Comparison of ENCODE assay signal across 8 cellular contexts in the genomic region with DNA sequence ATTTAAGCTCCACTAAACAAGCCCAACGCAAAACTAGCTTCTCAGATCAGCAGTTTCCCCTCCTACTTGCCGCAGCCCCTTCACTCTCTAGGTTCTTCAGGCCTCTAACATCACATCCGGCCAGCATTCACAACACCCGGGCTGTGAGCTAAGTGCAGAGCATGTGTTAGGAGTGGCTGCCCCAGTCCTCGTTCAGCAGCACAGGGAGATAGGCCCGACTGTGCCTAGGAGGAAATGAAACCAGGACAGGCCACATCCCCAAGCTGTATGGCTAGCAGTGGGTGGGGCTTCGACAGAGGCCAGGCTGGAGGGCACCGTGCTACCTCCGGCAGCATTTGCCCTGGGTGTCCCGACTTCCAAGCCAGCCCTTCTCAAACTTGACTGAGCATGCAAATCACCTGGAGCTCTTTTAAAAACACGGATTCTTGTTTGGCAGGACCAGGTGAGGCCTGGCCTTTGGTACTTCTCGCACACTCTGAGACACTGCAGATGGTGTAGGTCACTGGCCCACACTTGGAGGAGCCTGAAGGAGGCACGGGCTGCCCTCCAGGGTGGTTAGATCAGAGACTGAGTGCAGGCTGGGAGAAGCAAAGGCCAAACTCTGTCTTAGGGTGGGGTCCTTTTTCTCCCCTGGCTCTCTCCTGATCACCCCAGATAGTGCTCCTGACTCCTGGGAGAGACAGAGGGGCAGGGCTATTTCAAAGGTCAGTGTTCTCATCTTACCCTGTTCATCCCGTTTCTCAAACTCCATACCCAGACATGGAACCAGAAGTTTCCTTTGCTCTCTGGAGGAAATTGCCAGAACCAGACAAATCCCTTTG.
DNase-seq lines count a peak whose midpoint lies in the region; ATAC-seq lines count a peak whose summit lies in the region.

No MANE protein-coding gene starts in this region.

- H2BK120ac ChIP-seq in mesendoderm (ENCODE audit: low read depth, low read length), result no peak overlapping the region

- H2BK15ac ChIP-seq in mesendoderm (replicated peaks; ENCODE audit: low read depth), result no peak overlapping the region

- H2BK5ac ChIP-seq in mesendoderm (ENCODE audit: low read length), result no peak overlapping the region

- H3K4ac ChIP-seq in mesendoderm (ENCODE audit: low read depth, low read length), result no peak overlapping the region

- DNase-seq in RPMI7951 (ENCODE audit: low read depth) (peak; percentile 3), mesendoderm (peak; percentile 81), HuH-7.5 (ENCODE audit: low spot score) (no peak), NCI-H1048 (lab: John Stamatoyannopoulos, UW) (no peak), NCI-H82 treated with DMSO at 0.1 percent for 48 hours (lab: John Stamatoyannopoulos, UW; ENCODE audit: unreplicated experiment) (no peak)
- no peak for DNase-seq in activated CD4-positive, CD25-positive, alpha-beta regulatory T cell (lab: John Stamatoyannopoulos, UW)

- no peaks in the 10 kb centered on the region for H3K79me1 ChIP-seq in mesendoderm (ENCODE audit: low read length)

- H3K23ac ChIP-seq in mesendoderm (ENCODE audit: low read length), result no peak overlapping the region

- H3K4me3 ChIP-seq in mesendoderm (ENCODE audit: low read length), result no peak overlapping the region

- no peaks in the 10 kb centered on the region for H3K79me2 ChIP-seq in mesendoderm (ENCODE audit: control insufficient read depth, insufficient read depth, low read length)

- H3K18ac ChIP-seq in mesendoderm (ENCODE audit: low read length), result no peak overlapping the region

- no peak overlapping the region for H2AK5ac ChIP-seq in mesendoderm (ENCODE audit: low read length)

- H3K27ac ChIP-seq in mesendoderm (ENCODE audit: low read depth, low read length), result no peak overlapping the region

- no peak overlapping the region for H4K5ac ChIP-seq in mesendoderm (ENCODE audit: low read length)

- H3K4me1 ChIP-seq in mesendoderm (ENCODE audit: control insufficient read depth, low read depth, low read length), result peaks cover 6% of the 10 kb centered on the region

- WGBS in mesendoderm (ENCODE audit: extremely low coverage, insufficient coverage, low lambda C conversion rate), result no CpG with 5 or more reads among the region's 14 CpGs

- ATAC-seq in GM18907 (IDR thresholded peaks at IDR 0.05; ENCODE audit: unreplicated experiment) (peak; percentile 94), HG02885 (IDR thresholded peaks at IDR 0.05; ENCODE audit: poor library complexity, unreplicated experiment) (peak; percentile 98)

- H3K56ac ChIP-seq in mesendoderm (ENCODE audit: low read length), result peak overlapping the region; percentile 54

- no peak overlapping the region for H3K4me2 ChIP-seq in mesendoderm (ENCODE audit: low read length)

- H3K36me3 ChIP-seq in mesendoderm (ENCODE audit: control insufficient read depth, insufficient read depth, low read length), result no peaks in the 10 kb centered on the region

- H3K27me3 ChIP-seq in mesendoderm (ENCODE audit: insufficient read depth, low read length, poor library complexity), result no peaks in the 10 kb centered on the region

- peak overlapping the region; percentile 20 for H3K9ac ChIP-seq in mesendoderm (ENCODE audit: low read length)

- H4K8ac ChIP-seq in mesendoderm (ENCODE audit: low read depth, low read length), result no peak overlapping the region

Comparison
In these comparisons a context has a peak if more than half of its experiments do, and no peak if none do; other contexts are left out.
1. DNase-seq: peak in RPMI7951 (single experiment) and mesendoderm (single experiment); none in activated CD4-positive, CD25-positive, alpha-beta regulatory T cell (0 of 4), HuH-7.5 (single experiment), NCI-H1048 (single experiment) and NCI-H82 treated with DMSO at 0.1 percent for 48 hours (single experiment).